In genomic region chr6:11143394-11144371, GRCh38 we compare ENCODE assay signal across 9 cellular contexts. TPM values are rescaled to one million over a fixed set of nuclear protein-coding genes. Genes with fewer than 3 reads are reported as not detected.
A peak's percentile ranks its signal among the peaks of the same experiment; 100 is the strongest.
DNase-seq lines count a peak whose midpoint lies in the region; ATAC-seq and TF ChIP-seq lines count a peak whose summit lies in the region.
"Had no signal": no experiment of that assay in that cellular context is flagged by ENCODE, and none has a peak within 500 bp of the region (broad histone marks: within the 10 kb centered on the region; RNA-seq: fewer than 3 reads in every experiment).

No MANE protein-coding gene starts in this region.

- H3K9me3 ChIP-seq in trophoblast cell (ENCODE audit: insufficient read depth, low read depth, low read length) (no peaks in the 10 kb centered on the region), SJCRH30 (replicated peaks) (no peaks in the 10 kb centered on the region)

- no peak overlapping the region for H3K18ac ChIP-seq in trophoblast cell (ENCODE audit: low read length)

- peak overlapping the region; percentile 15 for H2AFZ ChIP-seq in trophoblast cell (ENCODE audit: insufficient read depth, low read length, poor library complexity)

- H4K12ac ChIP-seq in trophoblast cell (ENCODE audit: low read depth, low read length), result no peak overlapping the region

- H3K27ac ChIP-seq in trophoblast cell (ENCODE audit: low read depth, low read length), result peak overlapping the region; percentile 66
- no peak overlapping the region for H3K27ac ChIP-seq in SJCRH30

- H3K79me2 ChIP-seq in trophoblast cell (ENCODE audit: control insufficient read depth, insufficient read depth, low read length, poor library complexity), result no peaks in the 10 kb centered on the region

- no peak overlapping the region for H3K14ac ChIP-seq in trophoblast cell (ENCODE audit: low read length)

- no peak overlapping the region for H4K8ac ChIP-seq in trophoblast cell (ENCODE audit: low read depth, low read length)

- no peak for ATAC-seq in GM18907 (IDR thresholded peaks at IDR 0.05; ENCODE audit: unreplicated experiment)

- DNase-seq in DMS53 (lab: John Stamatoyannopoulos, UW), result peak; percentile 94
- DNase-seq in NOMO-1 treated with dmso at 0.1 percent for 144 hours (lab: John Stamatoyannopoulos, UW; ENCODE audit: unreplicated experiment), result peak; percentile 54
- peak; percentile 73 to 90 for DNase-seq in erythroblast (lab: John Stamatoyannopoulos, UW)
- peak; percentile 91 to 95 for DNase-seq in trophoblast cell
- no peak for DNase-seq in NCI-H446 treated with DMSO at 0.1 percent for 48 hours (lab: John Stamatoyannopoulos, UW)
- DNase-seq in NCI-H1436 (lab: John Stamatoyannopoulos, UW), result no peak
- no peak for DNase-seq in SJCRH30

- WGBS in trophoblast cell (ENCODE audit: extremely low coverage, insufficient coverage, insufficient read length), result no CpG with 5 or more reads among the region's 10 CpGs

- no peak overlapping the region for H2BK12ac ChIP-seq in trophoblast cell (ENCODE audit: low read length)

- H3K4ac ChIP-seq in trophoblast cell (ENCODE audit: low read depth, low read length), result no peak overlapping the region

- peak overlapping the region; percentile 38 for H2BK5ac ChIP-seq in trophoblast cell (ENCODE audit: low read depth, low read length, poor library complexity)

- peaks cover 14% of the 10 kb centered on the region for H3K79me1 ChIP-seq in trophoblast cell (ENCODE audit: low read length)

- H3K27me3 ChIP-seq in trophoblast cell (ENCODE audit: insufficient read depth, low read length) (no peaks in the 10 kb centered on the region), SJCRH30 (no peaks in the 10 kb centered on the region)

- no peak overlapping the region for H2AK5ac ChIP-seq in trophoblast cell (ENCODE audit: low read length)

- TF ChIP-seq POLR2A in erythroblast (IDR thresholded peaks at IDR 0.05; ENCODE audit: low read length), result no peak

- no peak overlapping the region for H3K9ac ChIP-seq in trophoblast cell (ENCODE audit: low read length)

- no peak overlapping the region for H3K23ac ChIP-seq in trophoblast cell (ENCODE audit: low read length)

- peak overlapping the region; percentile 61 for H4K91ac ChIP-seq in trophoblast cell (ENCODE audit: low read depth, low read length)

- H3K36me3 ChIP-seq in trophoblast cell (ENCODE audit: control insufficient read depth in 1 of 2, insufficient read depth in 2 of 2, low read length in 2 of 2) (no peaks in the 10 kb centered on the region), SJCRH30 (no peaks in the 10 kb centered on the region)

- no peak overlapping the region for H3K4me2 ChIP-seq in trophoblast cell (ENCODE audit: low read length)

- H3K4me3 ChIP-seq in trophoblast cell (ENCODE audit: low read depth, low read length) (no peak overlapping the region), SJCRH30 (no peak overlapping the region)

- H3K4me1 ChIP-seq in trophoblast cell (ENCODE audit: control insufficient read depth in 1 of 2, insufficient read depth in 2 of 2, low read length in 2 of 2) (peaks cover 5 to 11% of the 10 kb centered on the region in 2 experiments), SJCRH30 (no peaks in the 10 kb centered on the region)

- peak overlapping the region; percentile 52 for H2BK120ac ChIP-seq in trophoblast cell (ENCODE audit: insufficient read depth, low read length, poor library complexity)

RNA-seq across cellular contexts. Expression of gene ERVFRD-1, which starts 32.2 kb away (rescaled TPM):
- 216 and 232 TPM in 2 replicates for polyA plus RNA-seq in trophoblast cell (2013)
- not detected in 2 replicates for total RNA-seq in SJCRH30 (2014; rRNA removed; shearing (Covaris generic))
- total RNA-seq: T-helper 1 cell treated with Interleukin-12 subunit alpha and Interleukin-12 subunit beta and Interleukin-4 antibody, amounts not matched to agents 30 ng/mL and 1 ng/mL, for 36 hours had no signal

RNA-seq across cellular contexts. Expression of gene SMIM13, which starts 50.0 kb away (rescaled TPM):
- 26.5 and 28.9 TPM in 2 replicates for polyA plus RNA-seq in trophoblast cell (2013)
- 13.2 and 16.3 TPM in 2 replicates for total RNA-seq in SJCRH30 (2014; rRNA removed; shearing (Covaris generic))

Comparison
In these comparisons a context has a peak if more than half of its experiments do, and no peak if none do; other contexts are left out.
1. DNase-seq: peak in DMS53 (single experiment), NOMO-1 treated with dmso at 0.1 percent for 144 hours (single experiment), erythroblast (2 of 2) and trophoblast cell (2 of 2); none in NCI-H446 treated with DMSO at 0.1 percent for 48 hours (single experiment), NCI-H1436 (single experiment) and SJCRH30 (0 of 2).